Comparison of ENCODE assay signal across 16 cellular contexts in genomic region chr14:99320621-99321235, GRCh38. TPM values are rescaled to one million over a fixed set of nuclear protein-coding genes. Genes with fewer than 3 reads are reported as not detected.
DNase-seq lines count a peak whose midpoint lies in the region; ATAC-seq and TF ChIP-seq lines count a peak whose summit lies in the region.
"Had no signal": no experiment of that assay in that cellular context is flagged by ENCODE, and none has a peak within 500 bp of the region (broad histone marks: within the 10 kb centered on the region; RNA-seq: fewer than 3 reads in every experiment).

No MANE protein-coding gene starts in this region.

- H3K4me1 ChIP-seq in CD8-positive, alpha-beta T cell (ENCODE audit: insufficient read depth, low read length): no peaks in the 10 kb centered on the region
- H3K4me1 ChIP-seq: foreskin keratinocyte, uterus had no signal

- no peaks in the 10 kb centered on the region for H3K9me3 Mint-ChIP-seq in CD8-positive, alpha-beta T cell
- H3K9me3 Mint-ChIP-seq: activated CD4-positive, alpha-beta memory T cell treated with anti-CD3 and anti-CD28 coated beads, Interleukin-2, amount 10 ng/mL, durations not matched to agents 7 days and 5 days; activated T-cell treated with anti-CD3 and anti-CD28 coated beads, Interleukin-2, amount 50 U/mL, for 4 hours had no signal

- no peaks in the 10 kb centered on the region for H3K27me3 Mint-ChIP-seq in CD8-positive, alpha-beta T cell (ENCODE audit: low read depth)
- H3K27me3 Mint-ChIP-seq: activated CD4-positive, alpha-beta memory T cell treated with anti-CD3 and anti-CD28 coated beads, Interleukin-2, amount 10 ng/mL, durations not matched to agents 7 days and 5 days; activated naive CD8-positive, alpha-beta T cell had no signal

- intact Hi-C loops in CD8-positive, alpha-beta T cell (cut with DNase I, micrococcal nuclease): loop anchor here in 1 of 2 experiments (1.0 kb wide), 1 partner anchor 95 kb away; no protein-coding TSS in a partner anchor

- DNase-seq in CD8-positive, alpha-beta T cell: peak in 1 of 7 experiments; percentile 16
- DNase-seq in islet precursor cell (peak; percentile 47), SW480 (ENCODE audit: low spot score) (no peak), NCI-H748 treated with DMSO at 0.1 percent for 48 hours (lab: John Stamatoyannopoulos, UW) (no peak), dedifferentiated amniotic fluid mesenchymal stem cell (ENCODE audit: extremely low spot score) (no peak)
- DNase-seq: left cardiac atrium, NCI-H2029 treated with DMSO at 0.1 percent for 48 hours, uterus had no signal

- no peaks in the 10 kb centered on the region for H3K27me3 ChIP-seq in CD8-positive, alpha-beta T cell (ENCODE audit: insufficient read depth, low read length)
- H3K27me3 ChIP-seq: foreskin keratinocyte, uterus had no signal

- no peaks in the 10 kb centered on the region for H3K9me3 ChIP-seq in CD8-positive, alpha-beta T cell (ENCODE audit: low read length)
- H3K9me3 ChIP-seq: uterus had no signal

- H3K27ac ChIP-seq in CD8-positive, alpha-beta T cell (ENCODE audit: low read depth, low read length): no peak overlapping the region
- H3K27ac ChIP-seq: foreskin keratinocyte, uterus, WERI-Rb-1 had no signal

- no peak for TF ChIP-seq CTCF in CD8-positive, alpha-beta T cell (IDR thresholded peaks at IDR 0.05)

- H3K27ac Mint-ChIP-seq in CD8-positive, alpha-beta T cell: no peak overlapping the region
- H3K27ac Mint-ChIP-seq: activated CD4-positive, alpha-beta memory T cell treated with anti-CD3 and anti-CD28 coated beads, Interleukin-2, amount 10 ng/mL, durations not matched to agents 7 days and 5 days; activated naive CD8-positive, alpha-beta T cell had no signal

- CTCF ChIA-PET in CD8-positive, alpha-beta T cell (lab: Charles Lee): interaction anchor here (0.9 to 1.6 kb wide), 10 partner anchors 10 to 271 kb away, joined by 3 to 7 read pairs (median 4); no protein-coding TSS in a partner anchor

- H3K4me3 ChIP-seq in CD8-positive, alpha-beta T cell (ENCODE audit: low read depth, low read length): no peak overlapping the region
- H3K4me3 ChIP-seq: uterus had no signal

- no peak overlapping the region for H3K4me3 Mint-ChIP-seq in CD8-positive, alpha-beta T cell
- H3K4me3 Mint-ChIP-seq: activated CD4-positive, alpha-beta memory T cell treated with anti-CD3 and anti-CD28 coated beads, Interleukin-2, amount 10 ng/mL, durations not matched to agents 7 days and 5 days; activated naive CD8-positive, alpha-beta T cell had no signal

- peaks cover 7% of the 10 kb centered on the region for H3K4me1 Mint-ChIP-seq in CD8-positive, alpha-beta T cell (ENCODE audit: low read depth)

- POLR2A ChIA-PET in CD8-positive, alpha-beta T cell (lab: Charles Lee): no interaction called here

- peak; percentile 19 for ATAC-seq in CD8-positive, alpha-beta T cell
- ATAC-seq in GM18867 (IDR thresholded peaks at IDR 0.05; ENCODE audit: unreplicated experiment): peak; percentile 62
- ATAC-seq in HG03432 (IDR thresholded peaks at IDR 0.05; ENCODE audit: unreplicated experiment): peak; percentile 22
- no peak for ATAC-seq in GM21723 (IDR thresholded peaks at IDR 0.05; ENCODE audit: unreplicated experiment)

- H3K36me3 Mint-ChIP-seq in CD8-positive, alpha-beta T cell: no peaks in the 10 kb centered on the region
- H3K36me3 Mint-ChIP-seq: activated naive CD8-positive, alpha-beta T cell had no signal

- no peaks in the 10 kb centered on the region for H3K36me3 ChIP-seq in CD8-positive, alpha-beta T cell (ENCODE audit: insufficient read depth, low read length)
- H3K36me3 ChIP-seq: uterus, WERI-Rb-1 had no signal

RNA-seq across cellular contexts. Expression of gene BCL11B, which starts 48.7 kb away (rescaled TPM):
- total RNA-seq in CD8-positive, alpha-beta T cell: 100 to 1,000 TPM; 273 to 284 TPM
